In genomic region chr1:248449821-248450465, GRCh38 we compare ENCODE assay signal across 1 cellular context.
A peak's percentile ranks its signal among the peaks of the same experiment; 100 is the strongest.
TF ChIP-seq lines count a peak whose summit lies in the region.

No MANE protein-coding gene starts in this region.

TF ChIP-seq in GM12878, 131 proteins besides CTCF, POLR2A, EP300 and RAD21:
- peak; percentile 89 for TF ChIP-seq MLLT1 (IDR thresholded peaks at IDR 0.05)
- TF ChIP-seq SMAD5 (IDR thresholded peaks at IDR 0.05; ENCODE audit: low read depth), result peak; percentile 77; the same call in 1 of the 2 replicates
- peak; percentile 79 for TF ChIP-seq POLR2AphosphoS5 (IDR thresholded peaks at IDR 0.05; ENCODE audit: low read length)
